10 cellular contexts compared by ENCODE assay signal in genomic region chr20:20370087-20370575, GRCh38. TPM values are rescaled to one million over a fixed set of nuclear protein-coding genes. Genes with fewer than 3 reads are reported as not detected.
A peak's percentile ranks its signal among the peaks of the same experiment; 100 is the strongest.
DNase-seq lines count a peak whose midpoint lies in the region; ATAC-seq and TF ChIP-seq lines count a peak whose summit lies in the region.
"Had no signal": no experiment of that assay in that cellular context is flagged by ENCODE, and none has a peak within 500 bp of the region (broad histone marks: within the 10 kb centered on the region; RNA-seq: fewer than 3 reads in every experiment).

No MANE protein-coding gene starts in this region.

- no peak for ATAC-seq in stimulated activated naive CD8-positive, alpha-beta T cell treated with anti-CD3 and anti-CD28 coated beads, Interleukin-15, Interleukin-2, amounts not matched to agents 100 U/mL and 50 U/mL, for 24 hours
- ATAC-seq in HG02938 (IDR thresholded peaks at IDR 0.05; ENCODE audit: unreplicated experiment) (no peak), foreskin keratinocyte (no peak), GM19035 (IDR thresholded peaks at IDR 0.05; ENCODE audit: unreplicated experiment) (no peak)

- H3K79me2 ChIP-seq in hepatocyte, result no peaks in the 10 kb centered on the region

- H3K4me1 Mint-ChIP-seq in stimulated activated naive CD8-positive, alpha-beta T cell treated with anti-CD3 and anti-CD28 coated beads, Interleukin-15, Interleukin-2, amounts not matched to agents 100 ng/mL and 50 ng/mL, for 24 hours (ENCODE audit: low read depth), result peaks cover 26% of the 10 kb centered on the region

- peak overlapping the region; percentile 75 for H3K4me2 ChIP-seq in hepatocyte

- peak overlapping the region; percentile 81 for H3K4me3 Mint-ChIP-seq in stimulated activated naive CD8-positive, alpha-beta T cell treated with anti-CD3 and anti-CD28 coated beads, Interleukin-15, Interleukin-2, amounts not matched to agents 100 ng/mL and 50 ng/mL, for 24 hours
- H3K4me3 Mint-ChIP-seq: HFFc6 had no signal

- no peak overlapping the region for H2AFZ ChIP-seq in hepatocyte

- no peak overlapping the region for H3K27ac ChIP-seq in SK-N-MC
- no peak overlapping the region for H3K27ac ChIP-seq in hepatocyte
- no peak overlapping the region for H3K27ac ChIP-seq in foreskin keratinocyte
- H3K27ac ChIP-seq: ovary had no signal

- H3K4me3 ChIP-seq in SK-N-MC (peak overlapping the region; percentile 81), hepatocyte (no peak overlapping the region)
- H3K4me3 ChIP-seq: ovary had no signal

- no peaks in the 10 kb centered on the region for H3K9me3 ChIP-seq in SK-N-MC (ENCODE audit: low read depth, low read length)
- no peaks in the 10 kb centered on the region for H3K9me3 ChIP-seq in hepatocyte (ENCODE audit: low read depth)
- H3K9me3 ChIP-seq: ovary had no signal

- WGBS in hepatocyte (ENCODE audit: low lambda C conversion rate, missing lambda C conversion rate), result 10% methylated on average over 11 of the region's 11 CpGs

- peaks cover 75% of the 10 kb centered on the region for H3K27me3 Mint-ChIP-seq in stimulated activated naive CD8-positive, alpha-beta T cell treated with anti-CD3 and anti-CD28 coated beads, Interleukin-15, Interleukin-2, amounts not matched to agents 100 ng/mL and 50 ng/mL, for 24 hours

- DNase-seq in stimulated activated naive CD8-positive, alpha-beta T cell treated with anti-CD3 and anti-CD28 coated beads, Interleukin-15, Interleukin-2, amounts not matched to agents 100 U/mL and 50 U/mL, for 24 hours, result no peak
- DNase-seq in SK-N-MC (ENCODE audit: low read depth, low spot score), result no peak
- no peak for DNase-seq in hepatocyte (ENCODE audit: low spot score)
- no peak for DNase-seq in effector CD8-positive, alpha-beta T cell (lab: John Stamatoyannopoulos, UW)
- DNase-seq in foreskin keratinocyte, result no peak
- DNase-seq: HFFc6, ovary had no signal

- no peaks in the 10 kb centered on the region for H3K36me3 ChIP-seq in SK-N-MC (ENCODE audit: insufficient read depth, low read length)
- no peaks in the 10 kb centered on the region for H3K36me3 ChIP-seq in hepatocyte (replicated peaks; ENCODE audit: insufficient read depth, low read depth)
- H3K36me3 ChIP-seq: ovary had no signal

- H3K9me2 ChIP-seq in hepatocyte (replicated peaks; ENCODE audit: insufficient read depth), result no peaks in the 10 kb centered on the region

- no peak overlapping the region for H3K9ac ChIP-seq in SK-N-MC (ENCODE audit: insufficient read length)

- no peaks in the 10 kb centered on the region for H4K20me1 ChIP-seq in hepatocyte (ENCODE audit: insufficient read depth, poor library complexity, severe bottlenecking)

- H3K27me3 ChIP-seq in hepatocyte (peaks cover 88% of the 10 kb centered on the region), foreskin keratinocyte (peaks cover 97% of the 10 kb centered on the region)

- H3K4me1 ChIP-seq in hepatocyte (ENCODE audit: insufficient read depth), result peaks cover 17% of the 10 kb centered on the region
- no peaks in the 10 kb centered on the region for H3K4me1 ChIP-seq in foreskin keratinocyte

- H3K9me3 Mint-ChIP-seq in stimulated activated naive CD8-positive, alpha-beta T cell treated with anti-CD3 and anti-CD28 coated beads, Interleukin-15, Interleukin-2, amounts not matched to agents 100 ng/mL and 50 ng/mL, for 24 hours, result no peaks in the 10 kb centered on the region
- H3K9me3 Mint-ChIP-seq: HFFc6 had no signal

- peaks cover 5% of the 10 kb centered on the region for H3K36me3 Mint-ChIP-seq in stimulated activated naive CD8-positive, alpha-beta T cell treated with anti-CD3 and anti-CD28 coated beads, Interleukin-15, Interleukin-2, amounts not matched to agents 100 ng/mL and 50 ng/mL, for 24 hours (ENCODE audit: low read depth)

- H3K27ac Mint-ChIP-seq in stimulated activated naive CD8-positive, alpha-beta T cell treated with anti-CD3 and anti-CD28 coated beads, Interleukin-15, Interleukin-2, amounts not matched to agents 100 ng/mL and 50 ng/mL, for 24 hours, result peak overlapping the region; percentile 6
- H3K27ac Mint-ChIP-seq: HFFc6 had no signal

- TF ChIP-seq CTCF in hepatocyte (IDR thresholded peaks at IDR 0.05; ENCODE audit: poor library complexity), result no peak
- no peak for TF ChIP-seq CTCF in foreskin keratinocyte (conservative IDR thresholded peaks at IDR 0.05)

RNA-seq across cellular contexts. Expression of gene INSM1, which starts 2.2 kb away (rescaled TPM):
- total RNA-seq in hepatocyte (0.92 and 1.7 TPM in 2 replicates), foreskin keratinocyte (not detected in 2 replicates)
- polyA plus RNA-seq in hepatocyte (1.3 and 2.3 TPM in 2 replicates), foreskin keratinocyte (not detected in 2 replicates)
- total RNA-seq: HFFc6, ovary had no signal
